8 cellular contexts compared by ENCODE assay signal in the genomic region with DNA sequence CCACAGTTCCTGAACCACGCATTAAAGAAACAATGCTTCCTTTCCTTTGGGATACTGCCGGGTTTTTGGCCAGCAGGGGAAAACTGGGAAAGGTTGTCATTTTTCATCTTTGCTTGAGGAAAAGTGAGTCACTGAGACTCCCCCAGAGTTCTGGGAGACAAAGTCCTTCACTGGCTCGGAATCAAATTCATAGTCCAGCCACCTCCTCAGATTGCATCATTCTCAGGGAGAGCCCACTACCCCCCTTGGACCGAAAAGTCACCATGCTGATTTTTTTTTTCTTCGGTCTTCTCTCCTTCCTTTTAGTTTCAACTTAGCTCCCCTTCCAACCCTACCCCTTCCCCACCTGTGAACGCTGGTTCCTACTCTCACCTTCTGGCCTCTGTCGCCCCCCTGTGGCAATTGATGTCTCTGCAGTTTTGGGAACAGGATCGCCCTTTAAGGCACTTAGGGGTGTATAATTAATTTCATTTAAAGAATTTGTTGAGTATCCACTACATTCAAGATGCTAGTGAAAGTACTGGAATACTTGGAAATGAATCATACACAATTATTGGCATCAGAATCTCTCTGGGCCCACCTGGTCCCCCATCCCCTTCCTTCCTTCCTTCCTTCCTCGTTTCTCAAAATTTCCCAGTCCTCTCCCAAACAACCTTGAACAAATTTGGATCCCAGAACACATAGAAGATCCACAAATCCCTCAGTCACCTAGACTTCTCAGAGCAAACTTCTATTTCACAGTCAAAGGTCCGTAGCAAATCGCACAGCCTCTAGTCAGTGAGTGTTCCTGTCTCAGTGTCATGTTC. TPM values are rescaled to one million over a fixed set of nuclear protein-coding genes. Genes with fewer than 3 reads are reported as not detected.
DNase-seq lines count a peak whose midpoint lies in the region; ATAC-seq and TF ChIP-seq lines count a peak whose summit lies in the region.

No MANE protein-coding gene starts in this region.

- in situ Hi-C loops in astrocyte of the cerebellum (cut with HindIII; ENCODE audit: low sequenced_read_pairs), result no loop called here

- DNase-seq in D341Med (ENCODE audit: low spot score) (peak; percentile 74), SK-N-DZ (ENCODE audit: low spot score) (peak; percentile 62), astrocyte of the cerebellum (ENCODE audit: low read depth) (peak; percentile 20), left kidney (ENCODE audit: low read depth, low spot score) (peak; percentile 73)
- peak; percentile 29 for DNase-seq in stimulated activated CD8-positive, alpha-beta memory T cell treated with anti-CD3 and anti-CD28 coated beads, Interleukin-4, amount 100 ng/mL, for 24 hours (ENCODE audit: low read depth)

- no peak overlapping the region for H3K4me3 ChIP-seq in astrocyte of the cerebellum (ENCODE audit: low read depth, low read length)

- ATAC-seq in HG03354 (IDR thresholded peaks at IDR 0.05; ENCODE audit: poor library complexity, severe bottlenecking, unreplicated experiment) (peak; percentile 66), HG02852 (IDR thresholded peaks at IDR 0.05; ENCODE audit: unreplicated experiment) (no peak), GM21825 (IDR thresholded peaks at IDR 0.05; ENCODE audit: unreplicated experiment) (no peak)

- peak; percentile 88 for TF ChIP-seq CTCF in astrocyte of the cerebellum (IDR thresholded peaks at IDR 0.05; ENCODE audit: low read depth, low read length, missing control alignments)

RNA-seq across cellular contexts. Expression of a gene that starts 6.9 kb away (rescaled TPM):
- 0.08 and 0.31 TPM in 2 replicates for polyA plus RNA-seq in SK-N-DZ (2014; cell fraction: cytosol; rRNA removed)
- 0.13 and 0.97 TPM in 2 replicates for polyA plus RNA-seq in SK-N-DZ (2014; cell fraction: nucleus; rRNA removed)

RNA-seq across cellular contexts. Expression of a gene that starts 40.1 kb away (rescaled TPM):
- 9.9 and 11.3 TPM in 2 replicates for polyA plus RNA-seq in SK-N-DZ (2014; cell fraction: cytosol; rRNA removed)
- polyA plus RNA-seq in SK-N-DZ (2014; cell fraction: nucleus; rRNA removed), result 4.1 and 5.1 TPM in 2 replicates

Comparison
In these comparisons a context has a peak if more than half of its experiments do, and no peak if none do; other contexts are left out.
1. DNase-seq: peak in every context shown above with its lines; median percentile 74 in D341Med; 73 in left kidney; 62 in SK-N-DZ; 29 in stimulated activated CD8-positive, alpha-beta memory T cell treated with anti-CD3 and anti-CD28 coated beads, Interleukin-4, amount 100 ng/mL, for 24 hours; 20 in astrocyte of the cerebellum.